7 cellular contexts compared by ENCODE assay signal in the genomic region with DNA sequence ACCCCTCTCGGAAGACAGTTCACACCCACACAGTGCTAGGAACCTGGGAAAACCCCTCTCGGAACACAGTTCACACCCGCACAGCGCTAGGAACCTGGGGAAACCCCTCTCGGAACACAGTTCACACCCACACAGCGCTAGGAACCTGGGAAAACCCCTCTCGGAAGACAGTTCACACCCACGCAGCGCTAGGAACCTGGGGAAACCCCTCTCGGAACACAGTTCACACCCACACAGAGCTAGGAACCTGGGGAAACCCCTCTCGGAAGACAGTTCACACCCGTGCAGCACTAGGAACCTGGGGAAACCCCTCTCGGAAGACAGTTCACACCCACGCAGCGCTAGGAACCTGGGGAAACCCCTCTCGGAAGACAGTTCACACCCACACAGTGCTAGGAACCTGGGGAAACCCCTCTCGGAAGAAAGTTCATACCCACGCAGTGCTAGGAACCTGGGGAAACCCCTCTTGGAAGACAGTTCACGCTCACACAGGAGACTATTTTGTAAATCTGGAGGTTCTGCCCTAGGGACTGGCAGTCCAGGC.
DNase-seq lines count a peak whose midpoint lies in the region; FAIRE-seq and TF ChIP-seq lines count a peak whose summit lies in the region.
"Not testable (repeated sequence)": the region's sequence is repeated elsewhere in the genome, so short reads cannot be mapped to it uniquely, and the experiment has no call there.

No MANE protein-coding gene starts in this region.

- not testable (repeated sequence) for FAIRE-seq in kidney (lab: Jason Lieb, UNC)

- peaks cover 0 to 14% of the 10 kb centered on the region in 2 donors for H3K9me3 ChIP-seq in CD4-positive, alpha-beta memory T cell (ENCODE audit: control insufficient read depth in 1 of 2, low read length in 2 of 2)
- not testable (repeated sequence) for H3K9me3 ChIP-seq in kidney (ENCODE audit: control insufficient read depth in 1 of 2, low read length in 2 of 2)

- peak overlapping the region; percentile 44 for H3K27ac ChIP-seq in CD4-positive, alpha-beta memory T cell (ENCODE audit: low read depth, low read length)
- not testable (repeated sequence) for H3K27ac ChIP-seq in kidney (ENCODE audit: low read depth in 2 of 2, low read length in 2 of 2)

- CTCF ChIA-PET in CD4-positive, alpha-beta memory T cell (lab: Charles Lee; ENCODE audit: partially characterized antibody): not testable (repeated sequence)

- H3K27me3 ChIP-seq in CD4-positive, alpha-beta memory T cell (ENCODE audit: insufficient read depth, low read length): not testable (repeated sequence)

- H3K36me3 ChIP-seq in CD4-positive, alpha-beta memory T cell (ENCODE audit: insufficient read depth, low read length); kidney (ENCODE audit: control insufficient read depth in 1 of 2, insufficient read depth in 2 of 2, low read length in 2 of 2): not testable (repeated sequence)

- DNase-seq in CD4-positive, alpha-beta memory T cell: peak in 3 of 5 donors; percentile 28 to 68 (median 29)
- DNase-seq in T follicular helper cell (ENCODE audit: low read depth) (peak; percentile 3), kidney (peak; percentile 1)
- DNase-seq in activated CD4-positive, alpha-beta T cell treated with anti-CD3 and anti-CD28 coated beads, Interleukin-2, amount 10 ng/mL, durations not matched to agents 24 days and 14 days; activated T-cell treated with anti-CD3 and anti-CD28 coated beads, Interleukin-2, amount 50 U/mL, for 24 hours: not testable (repeated sequence)
- peak; percentile 69 for DNase-seq in activated effector memory CD4-positive, alpha-beta T cell treated with anti-CD3 and anti-CD28 coated beads, Interleukin-2, amount 50 U/mL, for 16 hours
- DNase-seq in central memory CD4-positive, alpha-beta T cell: peak; percentile 8

- not testable (repeated sequence) for H3K36me3 Mint-ChIP-seq in CD4-positive, alpha-beta memory T cell; activated CD4-positive, alpha-beta T cell treated with anti-CD3 and anti-CD28 coated beads, Interleukin-2, amount 10 ng/mL, durations not matched to agents 24 days and 14 days (ENCODE audit: low read depth); activated T-cell treated with anti-CD3 and anti-CD28 coated beads, Interleukin-2, amount 50 U/mL, for 24 hours (ENCODE audit: low read depth)

- not testable (repeated sequence) for H3K9ac ChIP-seq in kidney (ENCODE audit: low read length in 2 of 2)

- H3K9me3 Mint-ChIP-seq in CD4-positive, alpha-beta memory T cell; activated CD4-positive, alpha-beta T cell treated with anti-CD3 and anti-CD28 coated beads, Interleukin-2, amount 10 ng/mL, durations not matched to agents 24 days and 14 days; activated T-cell treated with anti-CD3 and anti-CD28 coated beads, Interleukin-2, amount 50 U/mL, for 24 hours: not testable (repeated sequence)

- H3K4me3 Mint-ChIP-seq in CD4-positive, alpha-beta memory T cell; activated CD4-positive, alpha-beta T cell treated with anti-CD3 and anti-CD28 coated beads, Interleukin-2, amount 10 ng/mL, durations not matched to agents 24 days and 14 days; activated T-cell treated with anti-CD3 and anti-CD28 coated beads, Interleukin-2, amount 50 U/mL, for 24 hours: not testable (repeated sequence)

- peak overlapping the region; percentile 7 to 86 (median 47) for H3K27ac Mint-ChIP-seq in CD4-positive, alpha-beta memory T cell
- H3K27ac Mint-ChIP-seq in activated CD4-positive, alpha-beta T cell treated with anti-CD3 and anti-CD28 coated beads, Interleukin-2, amount 10 ng/mL, durations not matched to agents 24 days and 14 days: peak overlapping the region; percentile 39
- H3K27ac Mint-ChIP-seq in activated T-cell treated with anti-CD3 and anti-CD28 coated beads, Interleukin-2, amount 50 U/mL, for 24 hours: peak overlapping the region; percentile 31

- H3K4me1 Mint-ChIP-seq in CD4-positive, alpha-beta memory T cell; activated CD4-positive, alpha-beta T cell treated with anti-CD3 and anti-CD28 coated beads, Interleukin-2, amount 10 ng/mL, durations not matched to agents 24 days and 14 days; activated T-cell treated with anti-CD3 and anti-CD28 coated beads, Interleukin-2, amount 50 U/mL, for 24 hours (ENCODE audit: low read depth): not testable (repeated sequence)

- TF ChIP-seq CTCF in kidney (IDR thresholded peaks at IDR 0.05; ENCODE audit: borderline replicate concordance, extremely low read depth, insufficient read depth): not testable (repeated sequence)

- H3K4me1 ChIP-seq in CD4-positive, alpha-beta memory T cell (ENCODE audit: insufficient read depth, low read length); kidney (ENCODE audit: control insufficient read depth in 1 of 2, insufficient read depth in 1 of 2, low read depth in 1 of 2, low read length in 2 of 2): not testable (repeated sequence)

- H3K4me3 ChIP-seq in CD4-positive, alpha-beta memory T cell (ENCODE audit: low read length in 2 of 2); kidney (ENCODE audit: low read length in 2 of 2): not testable (repeated sequence)

- H3K27me3 Mint-ChIP-seq in CD4-positive, alpha-beta memory T cell; activated CD4-positive, alpha-beta T cell treated with anti-CD3 and anti-CD28 coated beads, Interleukin-2, amount 10 ng/mL, durations not matched to agents 24 days and 14 days; activated T-cell treated with anti-CD3 and anti-CD28 coated beads, Interleukin-2, amount 50 U/mL, for 24 hours: not testable (repeated sequence)

- intact Hi-C loops in CD4-positive, alpha-beta memory T cell (cut with micrococcal nuclease); activated CD4-positive, alpha-beta T cell treated with anti-CD3 and anti-CD28 coated beads, Interleukin-2, amount 10 ng/mL, durations not matched to agents 24 days and 14 days (cut with micrococcal nuclease); kidney (cut with DNase I): not testable (repeated sequence)

- POLR2A ChIA-PET in CD4-positive, alpha-beta memory T cell (lab: Charles Lee; ENCODE audit: partially characterized antibody): not testable (repeated sequence)
